1 cellular context compared by ENCODE assay signal in the genomic region with DNA sequence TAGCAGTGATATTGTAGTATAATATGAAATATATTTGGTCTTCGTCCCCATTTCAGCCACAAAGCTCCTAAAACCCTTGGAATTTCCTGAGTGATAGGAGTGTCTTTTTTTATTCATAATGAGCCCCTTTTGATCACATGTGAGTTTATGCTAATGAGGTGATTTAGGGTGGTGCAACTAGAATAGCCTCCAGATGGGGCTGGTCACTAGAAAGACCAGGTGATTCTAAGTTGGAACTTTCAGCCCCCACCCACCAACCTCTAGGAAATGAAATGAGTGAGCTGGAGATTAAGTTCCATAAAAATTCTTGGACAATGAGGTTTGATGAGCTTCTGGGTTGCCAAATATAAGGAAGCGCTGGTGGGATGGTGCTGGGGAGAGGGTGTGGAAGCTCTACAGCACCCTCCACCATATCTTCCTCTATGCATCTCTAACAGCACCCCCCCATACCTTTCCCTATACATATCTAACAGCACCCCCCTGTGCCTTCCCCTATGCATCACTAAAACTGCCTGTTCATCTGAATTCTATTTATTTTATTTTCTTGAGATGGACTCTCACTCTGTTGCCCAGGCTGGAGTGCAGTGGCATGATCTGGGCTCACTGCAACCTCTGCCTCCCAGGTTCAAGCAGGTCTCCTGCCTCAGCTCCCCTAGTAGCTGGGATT.
TF ChIP-seq lines count a peak whose summit lies in the region.

No MANE protein-coding gene starts in this region.

TF ChIP-seq in K562, 482 proteins besides CTCF, POLR2A, EP300 and RAD21 (continues in another document):
- TF ChIP-seq FOXP4 (CRISPR knock-in tag; IDR thresholded peaks at IDR 0.05; ENCODE audit: borderline replicate concordance) (no peak), TRIM28 (IDR thresholded peaks at IDR 0.05) (no peak), HMGXB4 (CRISPR knock-in tag; IDR thresholded peaks at IDR 0.05) (no peak), ZNF778 (CRISPR knock-in tag; IDR thresholded peaks at IDR 0.05) (no peak), ZNF766 (CRISPR knock-in tag; conservative IDR thresholded peaks at IDR 0.05) (no peak), HDAC1 (IDR thresholded peaks at IDR 0.05) (no peak), TOE1 (IDR thresholded peaks at IDR 0.05; ENCODE audit: borderline replicate concordance) (peak; percentile 24; the same call in 1 of the 2 replicates), TOE1 (CRISPR knock-in tag; IDR thresholded peaks at IDR 0.05; ENCODE audit: borderline replicate concordance, low read depth) (no peak), ZNF277 (CRISPR knock-in tag; IDR thresholded peaks at IDR 0.05; ENCODE audit: borderline replicate concordance) (no peak), BCLAF1 (IDR thresholded peaks at IDR 0.05; ENCODE audit: borderline replicate concordance in 1 of 2, control insufficient read depth in 1 of 2, low read depth in 2 of 2, low read length in 1 of 2) (no peak), NFXL1 (CRISPR knock-in tag; IDR thresholded peaks at IDR 0.05) (no peak), ATF7 (IDR thresholded peaks at IDR 0.05) (no peak), HNRNPL (IDR thresholded peaks at IDR 0.05; ENCODE audit: low read depth, low read length) (no peak), MYNN (IDR thresholded peaks at IDR 0.05) (no peak), MYNN (CRISPR knock-in tag; IDR thresholded peaks at IDR 0.05) (no peak), DMBX1 (CRISPR knock-in tag; IDR thresholded peaks at IDR 0.05; ENCODE audit: borderline replicate concordance) (no peak), CBFA2T2 (conservative IDR thresholded peaks at IDR 0.05) (no peak), PKNOX1 (IDR thresholded peaks at IDR 0.05) (no peak), ESRRB (CRISPR knock-in tag; IDR thresholded peaks at IDR 0.05; ENCODE audit: borderline replicate concordance) (no peak), ZNF282 (CRISPR knock-in tag; IDR thresholded peaks at IDR 0.05) (no peak), NCOR1 (IDR thresholded peaks at IDR 0.05) (no peak), EGR1 (conservative IDR thresholded peaks at IDR 0.05) (no peak), CEBPB (tag; IDR thresholded peaks at IDR 0.05) (peak; percentile 28), KDM2B (CRISPR knock-in tag; IDR thresholded peaks at IDR 0.05) (no peak), ZNF583 (CRISPR knock-in tag; IDR thresholded peaks at IDR 0.05) (no peak), ZBTB11 (CRISPR knock-in tag; IDR thresholded peaks at IDR 0.05) (no peak), HNRNPK (IDR thresholded peaks at IDR 0.05; ENCODE audit: low read depth, low read length, poor library complexity, severe bottlenecking) (no peak), XRCC5 (IDR thresholded peaks at IDR 0.05; ENCODE audit: low read depth, low read length) (no peak), SMC3 (conservative IDR thresholded peaks at IDR 0.05; ENCODE audit: insufficient read depth, low read depth, low read length) (peak; percentile 11; the same call in 1 of the 2 replicates), MCM3 (IDR thresholded peaks at IDR 0.05) (no peak), NR4A1 (CRISPR knock-in tag; IDR thresholded peaks at IDR 0.05) (no peak), NR4A1 (tag; IDR thresholded peaks at IDR 0.05) (no peak), USF1 (CRISPR knock-in tag; IDR thresholded peaks at IDR 0.05) (peak; percentile 32; the same call in 1 of the 2 replicates), ZNF561 (CRISPR knock-in tag; conservative IDR thresholded peaks at IDR 0.05) (no peak), TAF9B (IDR thresholded peaks at IDR 0.05; ENCODE audit: partially characterized antibody) (no peak), ZKSCAN1 (IDR thresholded peaks at IDR 0.05; ENCODE audit: low read depth, low read length) (no peak)
- TF ChIP-seq, protein P1, sequence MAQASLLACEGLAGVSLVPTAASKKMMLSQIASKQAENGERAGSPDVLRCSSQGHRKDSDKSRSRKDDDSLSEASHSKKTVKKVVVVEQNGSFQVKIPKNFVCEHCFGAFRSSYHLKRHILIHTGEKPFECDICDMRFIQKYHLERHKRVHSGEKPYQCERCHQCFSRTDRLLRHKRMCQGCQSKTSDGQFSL (CRISPR knock-in tag; IDR thresholded peaks at IDR 0.05), result peak; percentile 85
- TF ChIP-seq, protein P1 (tag; IDR thresholded peaks at IDR 0.05), result peak in 1 of 2 experiments; percentile 86; a peak in 2 of 4 replicates
- TF ChIP-seq, protein P2, sequence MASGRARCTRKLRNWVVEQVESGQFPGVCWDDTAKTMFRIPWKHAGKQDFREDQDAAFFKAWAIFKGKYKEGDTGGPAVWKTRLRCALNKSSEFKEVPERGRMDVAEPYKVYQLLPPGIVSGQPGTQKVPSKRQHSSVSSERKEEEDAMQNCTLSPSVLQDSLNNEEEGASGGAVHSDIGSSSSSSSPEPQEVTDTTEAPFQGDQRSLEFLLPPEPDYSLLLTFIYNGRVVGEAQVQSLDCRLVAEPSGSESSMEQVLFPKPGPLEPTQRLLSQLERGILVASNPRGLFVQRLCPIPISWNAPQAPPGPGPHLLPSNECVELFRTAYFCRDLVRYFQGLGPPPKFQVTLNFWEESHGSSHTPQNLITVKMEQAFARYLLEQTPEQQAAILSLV (tag; IDR thresholded peaks at IDR 0.05), result no peak
- TF ChIP-seq, protein P3, sequence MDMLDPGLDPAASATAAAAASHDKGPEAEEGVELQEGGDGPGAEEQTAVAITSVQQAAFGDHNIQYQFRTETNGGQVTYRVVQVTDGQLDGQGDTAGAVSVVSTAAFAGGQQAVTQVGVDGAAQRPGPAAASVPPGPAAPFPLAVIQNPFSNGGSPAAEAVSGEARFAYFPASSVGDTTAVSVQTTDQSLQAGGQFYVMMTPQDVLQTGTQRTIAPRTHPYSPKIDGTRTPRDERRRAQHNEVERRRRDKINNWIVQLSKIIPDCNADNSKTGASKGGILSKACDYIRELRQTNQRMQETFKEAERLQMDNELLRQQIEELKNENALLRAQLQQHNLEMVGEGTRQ (CRISPR knock-in tag; IDR thresholded peaks at IDR 0.05), result peak; percentile 33; the same call in 1 of the 2 replicates
- TF ChIP-seq, protein P4, sequence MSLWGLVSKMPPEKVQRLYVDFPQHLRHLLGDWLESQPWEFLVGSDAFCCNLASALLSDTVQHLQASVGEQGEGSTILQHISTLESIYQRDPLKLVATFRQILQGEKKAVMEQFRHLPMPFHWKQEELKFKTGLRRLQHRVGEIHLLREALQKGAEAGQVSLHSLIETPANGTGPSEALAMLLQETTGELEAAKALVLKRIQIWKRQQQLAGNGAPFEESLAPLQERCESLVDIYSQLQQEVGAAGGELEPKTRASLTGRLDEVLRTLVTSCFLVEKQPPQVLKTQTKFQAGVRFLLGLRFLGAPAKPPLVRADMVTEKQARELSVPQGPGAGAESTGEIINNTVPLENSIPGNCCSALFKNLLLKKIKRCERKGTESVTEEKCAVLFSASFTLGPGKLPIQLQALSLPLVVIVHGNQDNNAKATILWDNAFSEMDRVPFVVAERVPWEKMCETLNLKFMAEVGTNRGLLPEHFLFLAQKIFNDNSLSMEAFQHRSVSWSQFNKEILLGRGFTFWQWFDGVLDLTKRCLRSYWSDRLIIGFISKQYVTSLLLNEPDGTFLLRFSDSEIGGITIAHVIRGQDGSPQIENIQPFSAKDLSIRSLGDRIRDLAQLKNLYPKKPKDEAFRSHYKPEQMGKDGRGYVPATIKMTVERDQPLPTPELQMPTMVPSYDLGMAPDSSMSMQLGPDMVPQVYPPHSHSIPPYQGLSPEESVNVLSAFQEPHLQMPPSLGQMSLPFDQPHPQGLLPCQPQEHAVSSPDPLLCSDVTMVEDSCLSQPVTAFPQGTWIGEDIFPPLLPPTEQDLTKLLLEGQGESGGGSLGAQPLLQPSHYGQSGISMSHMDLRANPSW (CRISPR knock-in tag; IDR thresholded peaks at IDR 0.05), result no peak
